9 cellular contexts compared by ENCODE assay signal in genomic region chr20:1830240-1830639, GRCh38.
A peak's percentile ranks its signal among the peaks of the same experiment; 100 is the strongest.
DNase-seq lines count a peak whose midpoint lies in the region; TF ChIP-seq lines count a peak whose summit lies in the region.
"Had no signal": no experiment of that assay in that cellular context is flagged by ENCODE, and none has a peak within 500 bp of the region (broad histone marks: within the 10 kb centered on the region; RNA-seq: fewer than 3 reads in every experiment).

No MANE protein-coding gene starts in this region.

- WGBS in mesenchymal stem cell, result 12% methylated on average over 7 of the region's 7 CpGs
- WGBS in spleen, 5 donors, result 72 to 84% (median 77%) methylated on average over 6 to 7 of the region's 7 CpGs

- no peak overlapping the region for H3K4me3 ChIP-seq in MG63
- H3K4me3 ChIP-seq in dorsolateral prefrontal cortex, result peak overlapping the region in 1 of 59 donors; percentile 8
- no peak overlapping the region for H3K4me3 ChIP-seq in mesenchymal stem cell (ENCODE audit: insufficient read depth in 1 of 2, low read depth in 1 of 2, low read length in 2 of 2)
- no peak overlapping the region for H3K4me3 ChIP-seq in spleen
- no peak overlapping the region for H3K4me3 ChIP-seq in Caco-2 (ENCODE audit: low read depth, low read length)

- H3K9me3 ChIP-seq in MG63 (no peaks in the 10 kb centered on the region), mesenchymal stem cell (ENCODE audit: control insufficient read depth, low read length) (no peaks in the 10 kb centered on the region), spleen (no peaks in the 10 kb centered on the region), Caco-2 (no peaks in the 10 kb centered on the region)

- BruUV-seq in Caco-2 (replicated peaks; lab: Mats Ljungman, UMichigan), result no TSS peak

- H3K9me3 Mint-ChIP-seq in Caco-2 (ENCODE audit: unreplicated experiment), result no peaks in the 10 kb centered on the region
- H3K9me3 Mint-ChIP-seq: activated CD4-positive, alpha-beta T cell treated with anti-CD3 and anti-CD28 coated beads, Interleukin-2, amount 10 ng/mL, durations not matched to agents 7 days and 5 days had no signal

- POLR2A ChIA-PET in Caco-2 (lab: Charles Lee), result no interaction called here

- H3K27ac ChIP-seq in dorsolateral prefrontal cortex, result peak overlapping the region; percentile 60 to 100 (median 97)
- H3K27ac ChIP-seq in mesenchymal stem cell (ENCODE audit: low read length, poor library complexity, severe bottlenecking), result no peak overlapping the region
- H3K27ac ChIP-seq in spleen, result peak overlapping the region in 3 of 8 donors; percentile 55 to 66 (median 58)

- TF ChIP-seq POLR2A in spleen (IDR thresholded peaks at IDR 0.05), result no peak

- no peak overlapping the region for H3K23ac ChIP-seq in mesenchymal stem cell (ENCODE audit: low read length in 2 of 2)

- H2BK15ac ChIP-seq in mesenchymal stem cell (ENCODE audit: low read depth, poor library complexity, severe bottlenecking), result no peak overlapping the region

- H3K36me3 ChIP-seq in MG63, result no peaks in the 10 kb centered on the region
- H3K36me3 ChIP-seq in mesenchymal stem cell (ENCODE audit: control insufficient read depth in 1 of 2, insufficient read depth in 2 of 2, low read depth in 1 of 2, low read length in 2 of 2), result no peaks in the 10 kb centered on the region
- H3K36me3 ChIP-seq in spleen, result no peaks in the 10 kb centered on the region
- no peaks in the 10 kb centered on the region for H3K36me3 ChIP-seq in Caco-2 (ENCODE audit: control insufficient read depth, insufficient read depth, low read length)

- H2BK5ac ChIP-seq in mesenchymal stem cell (ENCODE audit: low read depth, low read length, poor library complexity, severe bottlenecking), result no peak overlapping the region

- peak overlapping the region in 1 of 2 experiments; percentile 85 for H2BK12ac ChIP-seq in mesenchymal stem cell (ENCODE audit: low read length in 2 of 2)

- H3K4me1 Mint-ChIP-seq in Caco-2 (ENCODE audit: low read depth, unreplicated experiment), result peaks cover 5% of the 10 kb centered on the region
- H3K4me1 Mint-ChIP-seq: activated CD4-positive, alpha-beta T cell treated with anti-CD3 and anti-CD28 coated beads, Interleukin-2, amount 10 ng/mL, durations not matched to agents 7 days and 5 days had no signal

- H2AFZ ChIP-seq in mesenchymal stem cell (ENCODE audit: low read depth, low read length), result no peak overlapping the region

- CTCF ChIA-PET in Caco-2 (lab: Charles Lee), result interaction anchor here (0.6 kb wide), 1 partner anchor 56 kb away, joined by 4 read pairs; no protein-coding TSS in a partner anchor

- no peaks in the 10 kb centered on the region for H3K27me3 Mint-ChIP-seq in Caco-2 (ENCODE audit: insufficient read depth, unreplicated experiment)

- in situ Hi-C loops in ACHN (cut with HindIII; ENCODE audit: low pct_ligation_motif_present, low pct_unique_long_range_greater_than_20kb, low sequenced_read_pairs), result no loop called here

- peak overlapping the region; percentile 5 for H4K8ac ChIP-seq in mesenchymal stem cell (ENCODE audit: low read length)

- H3K4me2 ChIP-seq in mesenchymal stem cell (ENCODE audit: low read length, poor library complexity, severe bottlenecking), result no peak overlapping the region

- no peak overlapping the region for H2BK120ac ChIP-seq in mesenchymal stem cell (ENCODE audit: low read depth, low read length)

- H3K27me3 ChIP-seq in MG63 (no peaks in the 10 kb centered on the region), dorsolateral prefrontal cortex (no peaks in the 10 kb centered on the region), mesenchymal stem cell (ENCODE audit: control insufficient read depth in 1 of 2, insufficient read depth in 1 of 2, low read length in 2 of 2) (peaks cover 18 to 24% of the 10 kb centered on the region in 2 experiments), spleen (replicated peaks in 1 of 7) (peaks cover 0 to 33% (median 0%) of the 10 kb centered on the region in 7 donors), Caco-2 (replicated peaks; ENCODE audit: control insufficient read depth, insufficient read depth, low read length) (no peaks in the 10 kb centered on the region)

- no peak overlapping the region for H4K91ac ChIP-seq in mesenchymal stem cell (ENCODE audit: low read length)

- H3K79me1 ChIP-seq in mesenchymal stem cell (replicated peaks; ENCODE audit: low read length, poor library complexity, severe bottlenecking), result no peaks in the 10 kb centered on the region

- no peak overlapping the region for H3K4me3 Mint-ChIP-seq in Caco-2 (ENCODE audit: unreplicated experiment)
- H3K4me3 Mint-ChIP-seq: activated CD4-positive, alpha-beta T cell treated with anti-CD3 and anti-CD28 coated beads, Interleukin-2, amount 10 ng/mL, durations not matched to agents 7 days and 5 days had no signal

- H3K4me1 ChIP-seq in mesenchymal stem cell (ENCODE audit: control insufficient read depth, insufficient read depth, low read depth, low read length) (peaks cover 10% of the 10 kb centered on the region), spleen (peaks cover 0 to 52% (median 6%) of the 10 kb centered on the region in 6 donors), Caco-2 (no peaks in the 10 kb centered on the region; the same call in 1 of the 2 replicates)

- peak overlapping the region; percentile 63 for H3K9ac ChIP-seq in mesenchymal stem cell (ENCODE audit: low read length)

- H3K27ac Mint-ChIP-seq in Caco-2 (ENCODE audit: unreplicated experiment), result no peak overlapping the region
- H3K27ac Mint-ChIP-seq: activated CD4-positive, alpha-beta T cell treated with anti-CD3 and anti-CD28 coated beads, Interleukin-2, amount 10 ng/mL, durations not matched to agents 7 days and 5 days had no signal

- DNase-seq in ACHN (peak; percentile 90), MG63 (peak; percentile 96), dorsolateral prefrontal cortex (peak; percentile 35 to 94 (median 81)), mesenchymal stem cell (peak; percentile 94), NCI-H146 treated with DMSO at 0.1 percent for 48 hours (lab: John Stamatoyannopoulos, UW; ENCODE audit: unreplicated experiment) (no peak), spleen (no peak), Caco-2 (no peak), NCI-H1105 (lab: John Stamatoyannopoulos, UW) (no peak)
- DNase-seq: activated CD4-positive, alpha-beta T cell treated with anti-CD3 and anti-CD28 coated beads, Interleukin-2, amount 10 ng/mL, durations not matched to agents 7 days and 5 days had no signal

- H3K14ac ChIP-seq in mesenchymal stem cell (ENCODE audit: low read length in 2 of 2), result peak overlapping the region in 1 of 2 experiments; percentile 41

- H3K4ac ChIP-seq in mesenchymal stem cell (ENCODE audit: low read depth in 1 of 2, low read length in 2 of 2), result peak overlapping the region in 1 of 2 experiments; percentile 22

- H2AK5ac ChIP-seq in mesenchymal stem cell (ENCODE audit: low read length, severe bottlenecking), result no peak overlapping the region

- H3K18ac ChIP-seq in mesenchymal stem cell (ENCODE audit: low read depth in 1 of 2, low read length in 2 of 2), result peak overlapping the region in 1 of 2 experiments; percentile 52

- intact Hi-C loops in dorsolateral prefrontal cortex (cut with DNase I) (loop anchor here in 1 of 2 donors (2.0 kb wide), 1 partner anchor 61 kb away; no protein-coding TSS in a partner anchor), spleen (cut with DNase I; ENCODE audit: low total_unique reads) (no loop called here), Caco-2 (cut with micrococcal nuclease; ENCODE audit: unreplicated experiment) (no loop called here)

- no peaks in the 10 kb centered on the region for H3K36me3 Mint-ChIP-seq in Caco-2 (ENCODE audit: insufficient read depth, unreplicated experiment)

- TF ChIP-seq CTCF in dorsolateral prefrontal cortex (IDR thresholded peaks at IDR 0.05 in 54 of 56, conservative IDR thresholded peaks at IDR 0.05 in 2 of 56; ENCODE audit: low read depth in 1 of 56, partially characterized antibody in 56 of 56) (no peak), spleen (IDR thresholded peaks at IDR 0.05 in 8 of 11, conservative IDR thresholded peaks at IDR 0.05 in 3 of 11) (no peak), Caco-2 (IDR thresholded peaks at IDR 0.05; ENCODE audit: insufficient read depth in 1 of 2, low read depth in 1 of 2, low read length in 1 of 2, severe bottlenecking in 1 of 2, unreplicated experiment in 1 of 2) (no peak)

Comparison
In these comparisons a context has a peak if more than half of its experiments do, and no peak if none do; other contexts are left out.
1. DNase-seq: peak in ACHN (single experiment), MG63 (single experiment), dorsolateral prefrontal cortex (10 of 10) and mesenchymal stem cell (single experiment); none in NCI-H146 treated with DMSO at 0.1 percent for 48 hours (single experiment), spleen (single experiment), Caco-2 (0 of 2) and NCI-H1105 (single experiment).